1 cellular context compared by ENCODE assay signal in the genomic region with DNA sequence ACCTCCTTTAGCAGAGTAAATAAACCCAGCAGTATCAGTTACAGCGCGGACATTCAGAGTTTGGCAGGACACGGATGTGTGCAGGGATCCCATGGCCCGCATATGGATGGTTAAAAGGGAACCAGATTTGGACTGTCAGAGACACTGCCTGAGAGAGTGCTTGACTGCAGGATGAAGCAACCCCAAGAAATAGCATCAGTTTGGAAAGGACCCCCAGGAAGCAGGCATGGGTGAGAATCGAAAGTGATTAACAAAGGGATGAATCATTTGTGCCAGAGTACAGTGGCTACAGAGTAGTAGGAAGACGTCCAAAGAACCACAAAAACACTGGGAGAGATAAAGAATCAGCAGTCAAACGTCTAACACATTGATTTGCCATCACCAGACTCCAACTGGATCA.
TF ChIP-seq lines count a peak whose summit lies in the region.

No MANE protein-coding gene starts in this region.

TF ChIP-seq in HepG2, 621 proteins besides CTCF, POLR2A, EP300 and RAD21 (continued from another document):
- TF ChIP-seq, protein P1, sequence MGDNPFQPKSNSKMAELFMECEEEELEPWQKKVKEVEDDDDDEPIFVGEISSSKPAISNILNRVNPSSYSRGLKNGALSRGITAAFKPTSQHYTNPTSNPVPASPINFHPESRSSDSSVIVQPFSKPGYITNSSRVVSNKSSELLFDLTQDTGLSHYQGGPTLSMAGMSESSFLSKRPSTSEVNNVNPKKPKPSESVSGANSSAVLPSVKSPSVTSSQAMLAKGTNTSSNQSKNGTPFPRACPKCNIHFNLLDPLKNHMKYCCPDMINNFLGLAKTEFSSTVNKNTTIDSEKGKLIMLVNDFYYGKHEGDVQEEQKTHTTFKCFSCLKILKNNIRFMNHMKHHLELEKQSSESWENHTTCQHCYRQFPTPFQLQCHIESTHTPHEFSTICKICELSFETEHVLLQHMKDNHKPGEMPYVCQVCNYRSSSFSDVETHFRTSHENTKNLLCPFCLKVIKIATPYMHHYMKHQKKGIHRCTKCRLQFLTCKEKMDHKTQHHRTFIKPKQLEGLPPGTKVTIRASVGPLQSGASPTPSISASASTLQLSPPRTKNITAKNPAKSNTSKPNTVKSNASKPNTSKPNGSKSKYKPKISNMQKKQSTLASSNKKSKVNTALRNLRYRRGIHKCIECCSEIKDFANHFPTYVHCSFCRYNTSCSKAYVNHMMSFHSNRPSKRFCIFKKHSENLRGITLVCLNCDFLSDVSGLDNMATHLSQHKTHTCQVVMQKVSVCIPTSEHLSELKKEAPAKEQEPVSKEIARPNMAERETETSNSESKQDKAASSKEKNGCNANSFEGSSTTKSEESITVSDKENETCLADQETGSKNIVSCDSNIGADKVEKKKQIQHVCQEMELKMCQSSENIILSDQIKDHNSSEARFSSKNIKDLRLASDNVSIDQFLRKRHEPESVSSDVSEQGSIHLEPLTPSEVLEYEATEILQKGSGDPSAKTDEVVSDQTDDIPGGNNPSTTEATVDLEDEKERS (CRISPR knock-in tag; IDR thresholded peaks at IDR 0.05) = no peak
- TF ChIP-seq EEA1 (CRISPR knock-in tag; IDR thresholded peaks at IDR 0.05; ENCODE audit: borderline replicate concordance) = no peak
- TF ChIP-seq ZNF333 (CRISPR knock-in tag; IDR thresholded peaks at IDR 0.05; ENCODE audit: borderline replicate concordance) = no peak
- TF ChIP-seq PLRG1 (conservative IDR thresholded peaks at IDR 0.05) = no peak
- TF ChIP-seq ZNF563 (CRISPR knock-in tag; IDR thresholded peaks at IDR 0.05) = no peak
- TF ChIP-seq, protein P2, sequence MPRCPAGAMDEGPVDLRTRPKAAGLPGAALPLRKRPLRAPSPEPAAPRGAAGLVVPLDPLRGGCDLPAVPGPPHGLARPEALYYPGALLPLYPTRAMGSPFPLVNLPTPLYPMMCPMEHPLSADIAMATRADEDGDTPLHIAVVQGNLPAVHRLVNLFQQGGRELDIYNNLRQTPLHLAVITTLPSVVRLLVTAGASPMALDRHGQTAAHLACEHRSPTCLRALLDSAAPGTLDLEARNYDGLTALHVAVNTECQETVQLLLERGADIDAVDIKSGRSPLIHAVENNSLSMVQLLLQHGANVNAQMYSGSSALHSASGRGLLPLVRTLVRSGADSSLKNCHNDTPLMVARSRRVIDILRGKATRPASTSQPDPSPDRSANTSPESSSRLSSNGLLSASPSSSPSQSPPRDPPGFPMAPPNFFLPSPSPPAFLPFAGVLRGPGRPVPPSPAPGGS (CRISPR knock-in tag; IDR thresholded peaks at IDR 0.05) = no peak
- no peak for TF ChIP-seq RBM22 (optimal IDR thresholded peaks at IDR 0.05; ENCODE audit: low read length)
